In genomic region chr12:25959069-25959961, GRCh38 we compare ENCODE assay signal across 8 cellular contexts. TPM values are rescaled to one million over a fixed set of nuclear protein-coding genes. Genes with fewer than 3 reads are reported as not detected.
DNase-seq lines count a peak whose midpoint lies in the region; ATAC-seq and TF ChIP-seq lines count a peak whose summit lies in the region.

No MANE protein-coding gene starts in this region.

- peak overlapping the region; percentile 70 for H3K9ac ChIP-seq in neural progenitor cell

- H3K27ac Mint-ChIP-seq in CD4-positive, CD25-positive, alpha-beta regulatory T cell = no peak overlapping the region
- no peak overlapping the region for H3K27ac Mint-ChIP-seq in activated naive CD8-positive, alpha-beta T cell treated with anti-CD3 and anti-CD28 coated beads, Interleukin-2, amount 10 ng/mL, durations not matched to agents 7 days and 5 days
- H3K27ac Mint-ChIP-seq in neural progenitor cell = peak overlapping the region; percentile 88

- peaks cover 14% of the 10 kb centered on the region for H3F3A ChIP-seq in neural progenitor cell (ENCODE audit: low read depth)

- peaks cover 62% of the 10 kb centered on the region for H3K27me3 Mint-ChIP-seq in CD4-positive, CD25-positive, alpha-beta regulatory T cell
- peaks cover 71% of the 10 kb centered on the region for H3K27me3 Mint-ChIP-seq in activated naive CD8-positive, alpha-beta T cell treated with anti-CD3 and anti-CD28 coated beads, Interleukin-2, amount 10 ng/mL, durations not matched to agents 7 days and 5 days
- peaks cover 5% of the 10 kb centered on the region for H3K27me3 Mint-ChIP-seq in neural progenitor cell (ENCODE audit: insufficient read depth, low read depth)

- peaks cover 42% of the 10 kb centered on the region for H3K27me3 ChIP-seq in CD4-positive, CD25-positive, alpha-beta regulatory T cell (ENCODE audit: control insufficient read depth, insufficient read depth, low read length)
- no peaks in the 10 kb centered on the region for H3K27me3 ChIP-seq in neural progenitor cell

- peaks cover 0 to 5% (median 0%) of the 10 kb centered on the region in 7 donors for H3K9me3 Mint-ChIP-seq in CD4-positive, CD25-positive, alpha-beta regulatory T cell
- H3K9me3 Mint-ChIP-seq in activated naive CD8-positive, alpha-beta T cell treated with anti-CD3 and anti-CD28 coated beads, Interleukin-2, amount 10 ng/mL, durations not matched to agents 7 days and 5 days = peaks cover 1% of the 10 kb centered on the region
- peaks cover 4% of the 10 kb centered on the region for H3K9me3 Mint-ChIP-seq in neural progenitor cell

- H3K36me3 Mint-ChIP-seq in CD4-positive, CD25-positive, alpha-beta regulatory T cell = no peaks in the 10 kb centered on the region
- peaks cover 1% of the 10 kb centered on the region for H3K36me3 Mint-ChIP-seq in activated naive CD8-positive, alpha-beta T cell treated with anti-CD3 and anti-CD28 coated beads, Interleukin-2, amount 10 ng/mL, durations not matched to agents 7 days and 5 days
- H3K36me3 Mint-ChIP-seq in neural progenitor cell = peaks cover 28% of the 10 kb centered on the region

- no peak for ATAC-seq in CD4-positive, CD25-positive, alpha-beta regulatory T cell (ENCODE audit: low read depth in 2 of 2)
- peak; percentile 6 for ATAC-seq in GM21526 (IDR thresholded peaks at IDR 0.05; ENCODE audit: low FRiP score, unreplicated experiment)
- ATAC-seq in activated naive CD8-positive, alpha-beta T cell treated with anti-CD3 and anti-CD28 coated beads, Interleukin-2, amount 10 ng/mL, durations not matched to agents 7 days and 5 days (ENCODE audit: low read depth) = peak; percentile 7

- peak overlapping the region; percentile 67 for H2AFZ ChIP-seq in neural progenitor cell (replicated peaks)

- H3K79me2 ChIP-seq in neural progenitor cell (ENCODE audit: low read depth) = peaks cover 54% of the 10 kb centered on the region

- H3K4me3 Mint-ChIP-seq in CD4-positive, CD25-positive, alpha-beta regulatory T cell = peak overlapping the region; percentile 43 to 82 (median 76)
- peak overlapping the region; percentile 82 for H3K4me3 Mint-ChIP-seq in activated naive CD8-positive, alpha-beta T cell treated with anti-CD3 and anti-CD28 coated beads, Interleukin-2, amount 10 ng/mL, durations not matched to agents 7 days and 5 days
- peak overlapping the region; percentile 98 for H3K4me3 Mint-ChIP-seq in neural progenitor cell

- no peaks in the 10 kb centered on the region for H3K36me3 ChIP-seq in CD4-positive, CD25-positive, alpha-beta regulatory T cell (ENCODE audit: control insufficient read depth, insufficient read depth, low read length)
- peaks cover 3% of the 10 kb centered on the region for H3K36me3 ChIP-seq in neural progenitor cell

- peaks cover 23% of the 10 kb centered on the region for H4K20me1 ChIP-seq in neural progenitor cell (ENCODE audit: low read depth)

- TF ChIP-seq POLR2A in NB4 (IDR thresholded peaks at IDR 0.05; ENCODE audit: extremely low read depth, insufficient read length) = no peak

- H3K27ac ChIP-seq in CD4-positive, CD25-positive, alpha-beta regulatory T cell (ENCODE audit: insufficient read depth, low read length, poor library complexity, severe bottlenecking) = no peak overlapping the region
- H3K27ac ChIP-seq in neural progenitor cell = no peak overlapping the region

- H3K4me1 Mint-ChIP-seq in CD4-positive, CD25-positive, alpha-beta regulatory T cell = peaks cover 0 to 25% (median 7%) of the 10 kb centered on the region in 4 donors
- H3K4me1 Mint-ChIP-seq in activated naive CD8-positive, alpha-beta T cell treated with anti-CD3 and anti-CD28 coated beads, Interleukin-2, amount 10 ng/mL, durations not matched to agents 7 days and 5 days = peaks cover 11% of the 10 kb centered on the region
- H3K4me1 Mint-ChIP-seq in neural progenitor cell = peaks cover 34% of the 10 kb centered on the region

- TF ChIP-seq CTCF in NB4 (IDR thresholded peaks at IDR 0.05; ENCODE audit: low read depth, low read length) = no peak
- TF ChIP-seq CTCF in neural progenitor cell (IDR thresholded peaks at IDR 0.05) = no peak

- H3K9me3 ChIP-seq in CD4-positive, CD25-positive, alpha-beta regulatory T cell (ENCODE audit: control insufficient read depth in 2 of 2, low read length in 2 of 2) = no peaks in the 10 kb centered on the region
- H3K9me3 ChIP-seq in neural progenitor cell (ENCODE audit: low read depth) = no peaks in the 10 kb centered on the region

- H3K4me2 ChIP-seq in neural progenitor cell = peak overlapping the region; percentile 91

- POLR2A ChIA-PET in activated naive CD8-positive, alpha-beta T cell treated with anti-CD3 and anti-CD28 coated beads, Interleukin-2, amount 10 ng/mL, durations not matched to agents 7 days and 5 days (lab: Charles Lee) = no interaction called here

- DNase-seq in CD4-positive, CD25-positive, alpha-beta regulatory T cell = peak in 1 of 3 donors; percentile 1
- DNase-seq in NB4 (ENCODE audit: low read depth) (peak; percentile 81), glomerular endothelial cell (ENCODE audit: extremely low read depth, low read depth, low spot score) (peak; percentile 18), neural progenitor cell (ENCODE audit: low spot score) (peak; percentile 65), DMS153 treated with DMSO at 0.1 percent for 48 hours (lab: John Stamatoyannopoulos, UW; ENCODE audit: unreplicated experiment) (no peak), COR-L47 (lab: John Stamatoyannopoulos, UW) (no peak)
- DNase-seq in activated naive CD8-positive, alpha-beta T cell treated with anti-CD3 and anti-CD28 coated beads, Interleukin-2, amount 10 ng/mL, durations not matched to agents 7 days and 5 days = no peak

- H3K4me1 ChIP-seq in CD4-positive, CD25-positive, alpha-beta regulatory T cell (ENCODE audit: control insufficient read depth, insufficient read depth, low read length, poor library complexity, severe bottlenecking) = peaks cover 8% of the 10 kb centered on the region
- peaks cover 23% of the 10 kb centered on the region for H3K4me1 ChIP-seq in neural progenitor cell

- H3K4me3 ChIP-seq in CD4-positive, CD25-positive, alpha-beta regulatory T cell (ENCODE audit: low read depth, low read length) = no peak overlapping the region
- H3K4me3 ChIP-seq in NB4 (ENCODE audit: low read depth, low read length) (peak overlapping the region; percentile 46), neural progenitor cell (peak overlapping the region; percentile 99)

RNA-seq across cellular contexts. Expression of gene RASSF8, which starts 0.8 kb away (rescaled TPM):
- total RNA-seq in CD4-positive, CD25-positive, alpha-beta regulatory T cell = 0.20 TPM
- polyA plus RNA-seq in CD4-positive, CD25-positive, alpha-beta regulatory T cell = not detected
- under 1 TPM; 0.33 to 0.91 TPM for total RNA-seq in activated naive CD8-positive, alpha-beta T cell treated with anti-CD3 and anti-CD28 coated beads, Interleukin-2, amount 10 ng/mL, durations not matched to agents 7 days and 5 days
- total RNA-seq in glomerular endothelial cell (34.9 and 38.7 TPM in 2 replicates), neural progenitor cell (ENCODE audit: low replicate concordance) (53.9 and 77.0 TPM in 2 replicates)

Comparison
In these comparisons a context has a peak if more than half of its experiments do, and no peak if none do; other contexts are left out.
1. ATAC-seq: peak in GM21526 (single experiment) and activated naive CD8-positive, alpha-beta T cell treated with anti-CD3 and anti-CD28 coated beads, Interleukin-2, amount 10 ng/mL, durations not matched to agents 7 days and 5 days (single experiment); none in CD4-positive, CD25-positive, alpha-beta regulatory T cell (0 of 2).
2. DNase-seq: peak in NB4 (single experiment), glomerular endothelial cell (single experiment) and neural progenitor cell (single experiment); none in activated naive CD8-positive, alpha-beta T cell treated with anti-CD3 and anti-CD28 coated beads, Interleukin-2, amount 10 ng/mL, durations not matched to agents 7 days and 5 days (single experiment), DMS153 treated with DMSO at 0.1 percent for 48 hours (single experiment) and COR-L47 (single experiment).
3. RNA of gene RASSF8, which starts 0.8 kb away (total RNA-seq): 53.9 to 77.0 TPM in neural progenitor cell and 34.9 to 38.7 TPM in glomerular endothelial cell; 0.33 to 0.91 TPM in activated naive CD8-positive, alpha-beta T cell treated with anti-CD3 and anti-CD28 coated beads, Interleukin-2, amount 10 ng/mL, durations not matched to agents 7 days and 5 days and 0.20 TPM in CD4-positive, CD25-positive, alpha-beta regulatory T cell (single experiment); every median in the first group is over 10 times any median in the second.
4. Peak in every context shown above with its lines, with median percentiles within 50 percentile points of each other: H3K4me3 Mint-ChIP-seq.